2 cellular contexts compared by ENCODE assay signal in genomic region chr22:26086359-26086758, GRCh38.
TF ChIP-seq lines count a peak whose summit lies in the region.

No MANE protein-coding gene starts in this region.

TF ChIP-seq in HCT116, 20 proteins besides CTCF, POLR2A, EP300 and RAD21 (continued from another document):
- TF ChIP-seq SIN3A (IDR thresholded peaks at IDR 0.05; ENCODE audit: low read depth) (no peak), TCF7L2 (IDR thresholded peaks at IDR 0.05; ENCODE audit: borderline replicate concordance, extremely low read depth, insufficient read depth, insufficient read length) (no peak), EZH2 (IDR thresholded peaks at IDR 0.05) (no peak), EZH2phosphoT487 (IDR thresholded peaks at IDR 0.05; ENCODE audit: borderline replicate concordance) (no peak), ELF1 (IDR thresholded peaks at IDR 0.05; ENCODE audit: borderline replicate concordance, low read depth) (no peak), ZFX (IDR thresholded peaks at IDR 0.05) (no peak), SP1 (IDR thresholded peaks at IDR 0.05; ENCODE audit: low read depth) (no peak), JUND (IDR thresholded peaks at IDR 0.05) (no peak), YY1 (IDR thresholded peaks at IDR 0.05; ENCODE audit: extremely low read depth, insufficient replicate concordance, low read depth, low read length) (no peak), REST (IDR thresholded peaks at IDR 0.05; ENCODE audit: low read depth) (no peak), EGR1 (IDR thresholded peaks at IDR 0.05; ENCODE audit: low read depth) (no peak)
- TF ChIP-seq, protein P1, sequence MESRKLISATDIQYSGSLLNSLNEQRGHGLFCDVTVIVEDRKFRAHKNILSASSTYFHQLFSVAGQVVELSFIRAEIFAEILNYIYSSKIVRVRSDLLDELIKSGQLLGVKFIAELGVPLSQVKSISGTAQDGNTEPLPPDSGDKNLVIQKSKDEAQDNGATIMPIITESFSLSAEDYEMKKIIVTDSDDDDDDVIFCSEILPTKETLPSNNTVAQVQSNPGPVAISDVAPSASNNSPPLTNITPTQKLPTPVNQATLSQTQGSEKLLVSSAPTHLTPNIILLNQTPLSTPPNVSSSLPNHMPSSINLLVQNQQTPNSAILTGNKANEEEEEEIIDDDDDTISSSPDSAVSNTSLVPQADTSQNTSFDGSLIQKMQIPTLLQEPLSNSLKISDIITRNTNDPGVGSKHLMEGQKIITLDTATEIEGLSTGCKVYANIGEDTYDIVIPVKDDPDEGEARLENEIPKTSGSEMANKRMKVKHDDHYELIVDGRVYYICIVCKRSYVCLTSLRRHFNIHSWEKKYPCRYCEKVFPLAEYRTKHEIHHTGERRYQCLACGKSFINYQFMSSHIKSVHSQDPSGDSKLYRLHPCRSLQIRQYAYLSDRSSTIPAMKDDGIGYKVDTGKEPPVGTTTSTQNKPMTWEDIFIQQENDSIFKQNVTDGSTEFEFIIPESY (IDR thresholded peaks at IDR 0.05; ENCODE audit: extremely low read depth, insufficient replicate concordance, low read length): no peak
- TF ChIP-seq, protein P2, sequence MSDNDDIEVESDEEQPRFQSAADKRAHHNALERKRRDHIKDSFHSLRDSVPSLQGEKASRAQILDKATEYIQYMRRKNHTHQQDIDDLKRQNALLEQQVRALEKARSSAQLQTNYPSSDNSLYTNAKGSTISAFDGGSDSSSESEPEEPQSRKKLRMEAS (IDR thresholded peaks at IDR 0.05): no peak

TF ChIP-seq in K562, 482 proteins besides CTCF, POLR2A, EP300 and RAD21 (continued from another document):
- TF ChIP-seq NKRF (IDR thresholded peaks at IDR 0.05; ENCODE audit: borderline replicate concordance) (no peak), FOXK2 (conservative IDR thresholded peaks at IDR 0.05 in 1 of 2, IDR thresholded peaks at IDR 0.05 in 1 of 2; ENCODE audit: low read depth in 2 of 2) (no peak)
- TF ChIP-seq, protein P3, sequence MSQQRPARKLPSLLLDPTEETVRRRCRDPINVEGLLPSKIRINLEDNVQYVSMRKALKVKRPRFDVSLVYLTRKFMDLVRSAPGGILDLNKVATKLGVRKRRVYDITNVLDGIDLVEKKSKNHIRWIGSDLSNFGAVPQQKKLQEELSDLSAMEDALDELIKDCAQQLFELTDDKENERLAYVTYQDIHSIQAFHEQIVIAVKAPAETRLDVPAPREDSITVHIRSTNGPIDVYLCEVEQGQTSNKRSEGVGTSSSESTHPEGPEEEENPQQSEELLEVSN (IDR thresholded peaks at IDR 0.05; ENCODE audit: borderline replicate concordance in 1 of 2, extremely low read depth in 1 of 2, insufficient read depth in 1 of 2, insufficient read length in 1 of 2, low read depth in 1 of 2, low read length in 1 of 2, poor library complexity in 1 of 2, severe bottlenecking in 1 of 2): no peak
